In the genomic region with DNA sequence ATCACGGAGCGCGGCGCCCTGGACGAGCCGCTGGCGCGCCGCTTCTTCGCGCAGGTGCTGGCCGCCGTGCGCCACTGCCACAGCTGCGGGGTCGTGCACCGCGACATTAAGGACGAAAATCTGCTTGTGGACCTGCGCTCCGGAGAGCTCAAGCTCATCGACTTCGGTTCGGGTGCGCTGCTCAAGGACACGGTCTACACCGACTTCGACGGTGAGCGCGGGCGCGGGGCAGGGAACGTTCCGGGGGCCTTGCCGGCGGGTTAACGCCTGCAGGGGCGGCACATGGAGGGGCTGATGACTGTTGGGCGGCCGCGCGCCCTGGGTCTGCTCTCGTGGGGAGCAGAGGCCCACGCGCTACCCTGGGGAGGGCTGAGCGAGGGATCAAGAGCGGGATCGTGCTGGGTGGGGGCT, we compare ENCODE assay signal across 8 cellular contexts. TPM values are rescaled to one million over a fixed set of nuclear protein-coding genes. Genes with fewer than 3 reads are reported as not detected.
A peak's percentile ranks its signal among the peaks of the same experiment; 100 is the strongest.
DNase-seq lines count a peak whose midpoint lies in the region; ATAC-seq and TF ChIP-seq lines count a peak whose summit lies in the region.

No MANE protein-coding gene starts in this region.

- H3K27me3 ChIP-seq in DND-41 (ENCODE audit: insufficient read depth, low read length, poor library complexity) (no peaks in the 10 kb centered on the region), esophagus (ENCODE audit: control insufficient read depth in 1 of 2, insufficient read depth in 2 of 2, low read length in 2 of 2) (no peaks in the 10 kb centered on the region), ovary (no peaks in the 10 kb centered on the region)

- no peak overlapping the region for H2AFZ ChIP-seq in DND-41 (ENCODE audit: low read depth, low read length)

- H3K27ac ChIP-seq in DND-41 (ENCODE audit: low read length) = peak overlapping the region; percentile 91
- H3K27ac ChIP-seq in esophagus (ENCODE audit: low read depth in 2 of 2, low read length in 1 of 2) = peak overlapping the region; percentile 98 to 99
- peak overlapping the region; percentile 97 to 99 for H3K27ac ChIP-seq in ovary

- peaks cover 49% of the 10 kb centered on the region for H4K20me1 ChIP-seq in DND-41 (ENCODE audit: insufficient read depth, low read length)

- peak overlapping the region; percentile 86 for H3K9ac ChIP-seq in DND-41 (ENCODE audit: low read depth, low read length)

- TF ChIP-seq CTCF in DND-41 (IDR thresholded peaks at IDR 0.05; ENCODE audit: borderline replicate concordance, extremely low read depth, low read length, poor library complexity, severe bottlenecking) = no peak
- no peak for TF ChIP-seq CTCF in ovary (IDR thresholded peaks at IDR 0.05)

- WGBS in esophagus, 2 donors = 0 to 2% methylated on average over 37 to 49 of the region's 49 CpGs
- WGBS in ovary, 3 donors = 1 to 2% (median 1%) methylated on average over 24 to 49 of the region's 49 CpGs

- H3K4me3 ChIP-seq in DND-41 (ENCODE audit: low read depth in 1 of 2, low read length in 2 of 2) (peak overlapping the region; percentile 89 to 92), esophagus (ENCODE audit: low read depth in 1 of 2, low read length in 2 of 2) (peak overlapping the region; percentile 87 to 97), ovary (peak overlapping the region; percentile 82)

- intact Hi-C loops in ovary (cut with DNase I) = no loop called here

- H3K4me1 ChIP-seq in DND-41 (ENCODE audit: insufficient read depth, low read length) = peaks cover 39% of the 10 kb centered on the region
- peaks cover 0 to 20% of the 10 kb centered on the region in 2 donors for H3K4me1 ChIP-seq in esophagus (ENCODE audit: control insufficient read depth in 2 of 2, insufficient read depth in 2 of 2, low read length in 1 of 2)
- peaks cover 14% of the 10 kb centered on the region for H3K4me1 ChIP-seq in ovary (ENCODE audit: insufficient read depth)

- no peak for ATAC-seq in DND-41 (ENCODE audit: insufficient read depth, low read depth)
- no peak for ATAC-seq in GM21367 (IDR thresholded peaks at IDR 0.05; ENCODE audit: unreplicated experiment)

- 0 out of 2 replicates have a peak, but pooled peaks have one; percentile 3 for TF ChIP-seq POLR2A in Raji (IDR thresholded peaks at IDR 0.05; ENCODE audit: insufficient read depth, low read depth, low read length)
- no peak for TF ChIP-seq POLR2A in ovary (IDR thresholded peaks at IDR 0.05)

- peak overlapping the region; percentile 90 for H3K4me2 ChIP-seq in DND-41 (ENCODE audit: insufficient read depth, low read length)

- TF ChIP-seq EP300 in ovary (IDR thresholded peaks at IDR 0.05) = no peak

- no peaks in the 10 kb centered on the region for H3K9me3 ChIP-seq in DND-41 (ENCODE audit: insufficient read depth, low read length, severe bottlenecking)
- H3K9me3 ChIP-seq in esophagus (ENCODE audit: control insufficient read depth in 2 of 2, insufficient read depth in 1 of 2, low read depth in 1 of 2, low read length in 1 of 2) = no peaks in the 10 kb centered on the region
- no peaks in the 10 kb centered on the region for H3K9me3 ChIP-seq in ovary

- H3K36me3 ChIP-seq in DND-41 (ENCODE audit: insufficient read depth, low read length) (peaks cover 30% of the 10 kb centered on the region), esophagus (ENCODE audit: control insufficient read depth in 2 of 2, insufficient read depth in 2 of 2, low read length in 1 of 2) (peaks cover 10 to 31% of the 10 kb centered on the region in 2 donors), ovary (no peaks in the 10 kb centered on the region)

- peaks cover 37% of the 10 kb centered on the region for H3K79me2 ChIP-seq in DND-41 (ENCODE audit: insufficient read depth, low read length)

- DNase-seq in DND-41 (no peak), ovary (no peak), NCI-H2029 treated with DMSO at 0.1 percent for 48 hours (lab: John Stamatoyannopoulos, UW) (no peak), NCI-H1436 treated with DMSO at 0.1 percent for 48 hours (lab: John Stamatoyannopoulos, UW) (no peak), NCI-H446 (lab: John Stamatoyannopoulos, UW) (no peak)

RNA-seq across cellular contexts. Expression of a gene that starts 1.0 kb away (rescaled TPM):
- 10 to 100 TPM; 33.8 to 43.4 TPM for polyA plus RNA-seq in esophagus
- 100 to 1,000 TPM in 1 of 7 donors, 10 to 100 TPM in 6; 29.7 to 291 (median 45.3) TPM for total RNA-seq in ovary
- 10 to 100 TPM in 1 of 2 donors, 1 to 10 TPM in 1; 7.3 to 34.1 TPM for polyA plus RNA-seq in ovary

RNA-seq across cellular contexts. Expression of a gene that starts 43.2 kb away (rescaled TPM):
- polyA plus RNA-seq in esophagus = 10 to 100 TPM; 16.1 to 31.2 TPM
- 10 to 100 TPM; 12.9 to 53.4 (median 27.8) TPM for total RNA-seq in ovary
- 10 to 100 TPM in 1 of 2 donors, 1 to 10 TPM in 1; 9.5 to 21.4 TPM for polyA plus RNA-seq in ovary

RNA-seq across cellular contexts. Expression of a gene that starts 43.4 kb away (rescaled TPM):
- polyA plus RNA-seq in esophagus = 1 to 10 TPM; 8.6 TPM
- total RNA-seq in ovary = 10 to 100 TPM; 10.5 to 19.2 (median 15.5) TPM
- 10 to 100 TPM in 1 of 2 donors, 1 to 10 TPM in 1; 3.5 to 10.3 TPM for polyA plus RNA-seq in ovary

RNA-seq across cellular contexts. Expression of a gene that starts 51.0 kb away (rescaled TPM):
- polyA plus RNA-seq in esophagus (not detected), ovary (under 1 TPM in 1 of 2 donors, not detected in 1; 0.05 TPM)
- under 1 TPM in 3 of 7 donors, not detected in 4; 0.10 to 0.18 (median 0.10) TPM for total RNA-seq in ovary
